Comparison of ENCODE assay signal across 8 cellular contexts in genomic region chr6:27471365-27472115, GRCh38. TPM values are rescaled to one million over a fixed set of nuclear protein-coding genes. Genes with fewer than 3 reads are reported as not detected.
DNase-seq lines count a peak whose midpoint lies in the region; ATAC-seq and TF ChIP-seq lines count a peak whose summit lies in the region.

No MANE protein-coding gene starts in this region.

- no peak for TF ChIP-seq POLR2A in thyroid gland (IDR thresholded peaks at IDR 0.05)

- CTCF ChIA-PET in activated CD4-positive, alpha-beta memory T cell treated with anti-CD3 and anti-CD28 coated beads, Interleukin-2, amount 10 ng/mL, durations not matched to agents 7 days and 5 days (lab: Charles Lee): interaction anchor here (0.7 to 1.7 kb wide), 2 partner anchors 83 to 301 kb away, joined by 3 to 7 read pairs; partner anchors contain the start of gene ZNF391

- peaks cover 12 to 15% of the 10 kb centered on the region in 2 donors for H3K4me1 ChIP-seq in thyroid gland

- intact Hi-C loops in thyroid gland (cut with DNase I): no loop called here

- DNase-seq in activated T-cell treated with anti-CD3 and anti-CD28 coated beads, Interleukin-2, amount 50 U/mL, for 24 hours: no peak
- DNase-seq in activated T-cell treated with anti-CD3 and anti-CD28 coated beads for 4 hours (no peak), immature natural killer cell (no peak), thyroid gland (no peak)
- no peak for DNase-seq in activated CD4-positive, alpha-beta memory T cell treated with anti-CD3 and anti-CD28 coated beads, Interleukin-2, amount 10 ng/mL, durations not matched to agents 7 days and 5 days
- no peak for DNase-seq in activated CD4-positive, alpha-beta T cell treated with anti-CD3 and anti-CD28 coated beads, Interleukin-2, amount 50 U/mL, for 4 hours

- POLR2A ChIA-PET in activated CD4-positive, alpha-beta memory T cell treated with anti-CD3 and anti-CD28 coated beads, Interleukin-2, amount 10 ng/mL, durations not matched to agents 7 days and 5 days (lab: Charles Lee): interaction anchor here (1.0 to 2.9 kb wide), 5 partner anchors 159 to 422 kb away, joined by 3 to 17 read pairs (median 15); partner anchors contain the start of gene POM121L2

- H3K36me3 Mint-ChIP-seq in activated T-cell treated with anti-CD3 and anti-CD28 coated beads, Interleukin-2, amount 50 U/mL, for 24 hours (ENCODE audit: low read depth): peaks cover 62% of the 10 kb centered on the region
- H3K36me3 Mint-ChIP-seq in activated CD4-positive, alpha-beta memory T cell treated with anti-CD3 and anti-CD28 coated beads, Interleukin-2, amount 10 ng/mL, durations not matched to agents 7 days and 5 days (ENCODE audit: low read depth): peaks cover 61% of the 10 kb centered on the region
- peaks cover 15 to 39% (median 17%) of the 10 kb centered on the region in 3 donors for H3K36me3 Mint-ChIP-seq in immature natural killer cell

- no peaks in the 10 kb centered on the region for H3K27me3 Mint-ChIP-seq in activated T-cell treated with anti-CD3 and anti-CD28 coated beads, Interleukin-2, amount 50 U/mL, for 24 hours
- H3K27me3 Mint-ChIP-seq in activated CD4-positive, alpha-beta memory T cell treated with anti-CD3 and anti-CD28 coated beads, Interleukin-2, amount 10 ng/mL, durations not matched to agents 7 days and 5 days: peaks cover 4% of the 10 kb centered on the region
- peaks cover 12 to 15% (median 14%) of the 10 kb centered on the region in 3 donors for H3K27me3 Mint-ChIP-seq in immature natural killer cell (ENCODE audit: low read depth in 3 of 3)

- H3K36me3 ChIP-seq in thyroid gland: peaks cover 0 to 9% of the 10 kb centered on the region in 2 donors

- 36 to 39% methylated on average over 6 of the region's 6 CpGs for WGBS in thyroid gland, 2 donors

- no peaks in the 10 kb centered on the region for H3K27me3 ChIP-seq in thyroid gland

- TF ChIP-seq CTCF in thyroid gland (IDR thresholded peaks at IDR 0.05): no peak

- no peaks in the 10 kb centered on the region for H3K9me3 Mint-ChIP-seq in activated T-cell treated with anti-CD3 and anti-CD28 coated beads, Interleukin-2, amount 50 U/mL, for 24 hours
- peaks cover 23% of the 10 kb centered on the region for H3K9me3 Mint-ChIP-seq in activated CD4-positive, alpha-beta memory T cell treated with anti-CD3 and anti-CD28 coated beads, Interleukin-2, amount 10 ng/mL, durations not matched to agents 7 days and 5 days
- H3K9me3 Mint-ChIP-seq in immature natural killer cell: no peaks in the 10 kb centered on the region

- peak overlapping the region in 2 of 3 donors; percentile 63 to 92 for H3K4me3 ChIP-seq in thyroid gland (replicated peaks in 1 of 3)

- H3K9me3 ChIP-seq in thyroid gland: no peaks in the 10 kb centered on the region

- H3K4me1 Mint-ChIP-seq in activated T-cell treated with anti-CD3 and anti-CD28 coated beads, Interleukin-2, amount 50 U/mL, for 24 hours (ENCODE audit: low read depth): peaks cover 50% of the 10 kb centered on the region
- H3K4me1 Mint-ChIP-seq in activated CD4-positive, alpha-beta memory T cell treated with anti-CD3 and anti-CD28 coated beads, Interleukin-2, amount 10 ng/mL, durations not matched to agents 7 days and 5 days: peaks cover 55% of the 10 kb centered on the region
- peaks cover 45 to 68% of the 10 kb centered on the region in 2 donors for H3K4me1 Mint-ChIP-seq in immature natural killer cell

- peak overlapping the region in 1 of 3 donors; percentile 96 for H3K27ac ChIP-seq in thyroid gland

- peak overlapping the region; percentile 98 for H3K27ac Mint-ChIP-seq in activated T-cell treated with anti-CD3 and anti-CD28 coated beads, Interleukin-2, amount 50 U/mL, for 24 hours
- peak overlapping the region; percentile 93 for H3K27ac Mint-ChIP-seq in activated CD4-positive, alpha-beta memory T cell treated with anti-CD3 and anti-CD28 coated beads, Interleukin-2, amount 10 ng/mL, durations not matched to agents 7 days and 5 days
- peak overlapping the region; percentile 89 to 99 (median 96) for H3K27ac Mint-ChIP-seq in immature natural killer cell

- peak overlapping the region; percentile 96 for H3K4me3 Mint-ChIP-seq in activated T-cell treated with anti-CD3 and anti-CD28 coated beads, Interleukin-2, amount 50 U/mL, for 24 hours
- peak overlapping the region; percentile 85 for H3K4me3 Mint-ChIP-seq in activated CD4-positive, alpha-beta memory T cell treated with anti-CD3 and anti-CD28 coated beads, Interleukin-2, amount 10 ng/mL, durations not matched to agents 7 days and 5 days
- peak overlapping the region; percentile 94 to 99 (median 99) for H3K4me3 Mint-ChIP-seq in immature natural killer cell

- ATAC-seq in HG03378 (IDR thresholded peaks at IDR 0.05; ENCODE audit: unreplicated experiment) (no peak), GM19324 (IDR thresholded peaks at IDR 0.05; ENCODE audit: low FRiP score, unreplicated experiment) (no peak)

RNA-seq across cellular contexts. Expression of gene ZNF184, which starts 1.4 kb away (rescaled TPM):
- 10 to 100 TPM; 16.2 to 16.3 TPM for total RNA-seq in activated CD4-positive, alpha-beta memory T cell treated with anti-CD3 and anti-CD28 coated beads, Interleukin-2, amount 10 ng/mL, durations not matched to agents 7 days and 5 days
- 10 to 100 TPM in 1 of 3 donors, 1 to 10 TPM in 2; 5.4 to 11.3 (median 6.6) TPM for polyA plus RNA-seq in immature natural killer cell
- total RNA-seq in thyroid gland: 10 to 100 TPM in 3 of 4 donors, 1 to 10 TPM in 1; 7.6 to 12.1 (median 10.9) TPM
